ENCODE assay signal across 8 cellular contexts in genomic region chr9:132943677-132944293, GRCh38. TPM values are rescaled to one million over a fixed set of nuclear protein-coding genes. Genes with fewer than 3 reads are reported as not detected.
A peak's percentile ranks its signal among the peaks of the same experiment; 100 is the strongest.
DNase-seq lines count a peak whose midpoint lies in the region; ATAC-seq and TF ChIP-seq lines count a peak whose summit lies in the region.
"Had no signal": no experiment of that assay in that cellular context is flagged by ENCODE, and none has a peak within 500 bp of the region (broad histone marks: within the 10 kb centered on the region; RNA-seq: fewer than 3 reads in every experiment).

No MANE protein-coding gene starts in this region.

- TF ChIP-seq CTCF in osteoblast (IDR thresholded peaks at IDR 0.05; ENCODE audit: extremely low read depth, low read depth, low read length): no peak

- peaks cover 57% of the 10 kb centered on the region for H3K79me2 ChIP-seq in osteoblast (ENCODE audit: insufficient read depth, low read length)

- peak overlapping the region; percentile 93 for H3K4me2 ChIP-seq in osteoblast (ENCODE audit: insufficient read depth, low read length)

- H3K4me1 ChIP-seq in osteoblast (ENCODE audit: insufficient read depth, low read length): peaks cover 31% of the 10 kb centered on the region

- DNase-seq in SK-N-MC (ENCODE audit: low read depth, low spot score) (no peak), erythroblast (lab: John Stamatoyannopoulos, UW) (peak; percentile 53 to 54), osteoblast (ENCODE audit: insufficient read length, low spot score, missing footprints) (no peak), ureter (ENCODE audit: low spot score) (no peak), GM19240 (ENCODE audit: insufficient read length, low spot score) (no peak)

- peak overlapping the region; percentile 98; the same call in 1 of the 2 replicates for H3K27ac ChIP-seq in SK-N-MC
- H3K27ac ChIP-seq in osteoblast (ENCODE audit: low read depth, low read length): peak overlapping the region; percentile 97

- H3K9ac ChIP-seq in SK-N-MC (ENCODE audit: insufficient read length): peak overlapping the region; percentile 98

- H3K36me3 ChIP-seq in SK-N-MC (ENCODE audit: insufficient read depth, low read length) (no peaks in the 10 kb centered on the region), osteoblast (ENCODE audit: insufficient read depth, low read length) (no peaks in the 10 kb centered on the region)

- peak overlapping the region; percentile 88 for H2AFZ ChIP-seq in osteoblast (ENCODE audit: low read length)

- no peak for TF ChIP-seq POLR2A in erythroblast (IDR thresholded peaks at IDR 0.05; ENCODE audit: low read length)

- H3K4me3 ChIP-seq in SK-N-MC (peak overlapping the region; percentile 91), osteoblast (ENCODE audit: insufficient read depth, low read length) (peak overlapping the region; percentile 99)

- peaks cover 26% of the 10 kb centered on the region for H4K20me1 ChIP-seq in osteoblast (ENCODE audit: insufficient read depth, low read length)

- H3K9me3 ChIP-seq in SK-N-MC (ENCODE audit: low read depth, low read length): no peaks in the 10 kb centered on the region
- no peaks in the 10 kb centered on the region for H3K9me3 ChIP-seq in osteoblast (ENCODE audit: low read depth, low read length)

- ATAC-seq in GM18502 (IDR thresholded peaks at IDR 0.05; ENCODE audit: poor library complexity, unreplicated experiment) (peak; percentile 1), HG02678 (IDR thresholded peaks at IDR 0.05; ENCODE audit: unreplicated experiment) (peak; percentile 2)

- no peaks in the 10 kb centered on the region for H3K27me3 ChIP-seq in osteoblast (ENCODE audit: insufficient read depth, low read length)

RNA-seq across cellular contexts. Expression of gene TSC1, which starts 0.6 kb away (rescaled TPM):
- total RNA-seq in osteoblast (68.4 and 81.3 TPM in 2 replicates), ureter (72.8 TPM)

RNA-seq across cellular contexts. Expression of gene GFI1B, which starts 34.7 kb away (rescaled TPM):
- total RNA-seq in osteoblast (under 0.01 TPM in 1 of 2 replicates, not detected in the other), ureter (not detected)
- total RNA-seq: subcutaneous adipose tissue had no signal

Comparison
In these comparisons a context has a peak if more than half of its experiments do, and no peak if none do; other contexts are left out.
1. DNase-seq: peak in erythroblast (2 of 2); none in SK-N-MC (single experiment), osteoblast (single experiment), ureter (single experiment) and GM19240 (single experiment).